1 cellular context compared by ENCODE assay signal in genomic region chr16:30874821-30875717, GRCh38.
TF ChIP-seq lines count a peak whose summit lies in the region.

No MANE protein-coding gene starts in this region.

TF ChIP-seq in HEK293, 187 proteins besides CTCF, POLR2A, EP300 and RAD21 (continued from another document and continues in another):
- TF ChIP-seq PRDM2 (tag by site-specific recombination; IDR thresholded peaks at IDR 0.05; ENCODE audit: borderline replicate concordance) (no peak; the same call in 1 of the 2 replicates), ZNF148 (tag by site-specific recombination; IDR thresholded peaks at IDR 0.05; ENCODE audit: borderline replicate concordance) (no peak; the same call in 1 of the 2 replicates), ZNF660 (tag by site-specific recombination; IDR thresholded peaks at IDR 0.05) (peak; percentile 94), ZNF121 (tag by site-specific recombination; IDR thresholded peaks at IDR 0.05) (peak; percentile 91; the same call in 1 of the 2 replicates), ZNF580 (tag by site-specific recombination; IDR thresholded peaks at IDR 0.05) (peak; percentile 95), ZNF341 (tag by site-specific recombination; IDR thresholded peaks at IDR 0.05; ENCODE audit: low read depth) (0 out of 2 replicates have a peak, but pooled peaks have one; percentile 23), ZNF677 (tag by site-specific recombination; IDR thresholded peaks at IDR 0.05) (no peak), KLF9 (tag by site-specific recombination; IDR thresholded peaks at IDR 0.05; ENCODE audit: low read depth) (peak; percentile 93), HOXA7 (CRISPR knock-in tag; IDR thresholded peaks at IDR 0.05; ENCODE audit: borderline replicate concordance) (no peak), ZNF510 (tag by site-specific recombination; IDR thresholded peaks at IDR 0.05; ENCODE audit: insufficient replicate concordance) (no peak), ZNF416 (tag by site-specific recombination; IDR thresholded peaks at IDR 0.05) (no peak), ZNF701 (tag by site-specific recombination; IDR thresholded peaks at IDR 0.05) (no peak), OVOL3 (tag by site-specific recombination; IDR thresholded peaks at IDR 0.05) (peak; percentile 75), ZNF114 (tag by site-specific recombination; IDR thresholded peaks at IDR 0.05) (no peak), ZNF830 (tag by site-specific recombination; IDR thresholded peaks at IDR 0.05; ENCODE audit: low read depth) (no peak), EGR2 (tag by site-specific recombination; IDR thresholded peaks at IDR 0.05; ENCODE audit: low read depth) (peak; percentile 66), ZNF239 (tag by site-specific recombination; IDR thresholded peaks at IDR 0.05) (peak; percentile 82; the same call in 1 of the 2 replicates), IKZF3 (tag by site-specific recombination; IDR thresholded peaks at IDR 0.05) (0 out of 2 replicates have a peak, but pooled peaks have one; percentile 36), ZNF596 (tag by site-specific recombination; IDR thresholded peaks at IDR 0.05) (no peak; the same call in 1 of the 2 replicates), ZNF274 (IDR thresholded peaks at IDR 0.05; ENCODE audit: low read length) (no peak), ZNF274 (tag by site-specific recombination; IDR thresholded peaks at IDR 0.05; ENCODE audit: borderline replicate concordance) (no peak), ZNF140 (tag by site-specific recombination; IDR thresholded peaks at IDR 0.05) (no peak), ZSCAN30 (tag by site-specific recombination; IDR thresholded peaks at IDR 0.05) (peak; percentile 89), ZNF292 (tag by site-specific recombination; IDR thresholded peaks at IDR 0.05; ENCODE audit: borderline replicate concordance, low read depth) (no peak), ZNF529 (tag by site-specific recombination; IDR thresholded peaks at IDR 0.05; ENCODE audit: insufficient replicate concordance) (no peak), ZNF658 (tag by site-specific recombination; IDR thresholded peaks at IDR 0.05) (no peak), ZSCAN18 (tag by site-specific recombination; IDR thresholded peaks at IDR 0.05) (no peak; the same call in none of the 2 replicates), ZNF623 (tag by site-specific recombination; IDR thresholded peaks at IDR 0.05) (peak; percentile 55), KLF10 (tag by site-specific recombination; IDR thresholded peaks at IDR 0.05) (peak; percentile 56), ZSCAN4 (tag by site-specific recombination; IDR thresholded peaks at IDR 0.05) (peak; percentile 70; the same call in 1 of the 2 replicates), ZNF626 (tag by site-specific recombination; IDR thresholded peaks at IDR 0.05) (no peak), ZNF707 (tag by site-specific recombination; IDR thresholded peaks at IDR 0.05) (no peak), ZBTB7A (tag by site-specific recombination; IDR thresholded peaks at IDR 0.05; ENCODE audit: low read depth) (peak; percentile 94), ZNF629 (tag by site-specific recombination; IDR thresholded peaks at IDR 0.05) (peak; percentile 90), ZFHX2 (tag by site-specific recombination; conservative IDR thresholded peaks at IDR 0.05) (peak; percentile 66), SP3 (tag by site-specific recombination; IDR thresholded peaks at IDR 0.05) (peak; percentile 82), KLF17 (tag by site-specific recombination; IDR thresholded peaks at IDR 0.05) (peak; percentile 91; the same call in 1 of the 2 replicates), TSHZ1 (tag by site-specific recombination; IDR thresholded peaks at IDR 0.05; ENCODE audit: borderline replicate concordance) (peak; percentile 55; the same call in 1 of the 2 replicates), ZNF404 (tag by site-specific recombination; IDR thresholded peaks at IDR 0.05) (no peak), ZBTB48 (tag by site-specific recombination; IDR thresholded peaks at IDR 0.05) (peak; percentile 83), ZNF214 (tag by site-specific recombination; IDR thresholded peaks at IDR 0.05; ENCODE audit: borderline replicate concordance) (no peak), ZEB2 (tag by site-specific recombination; IDR thresholded peaks at IDR 0.05) (peak; percentile 90), KLF16 (tag by site-specific recombination; IDR thresholded peaks at IDR 0.05) (peak; percentile 97), GLIS2 (tag by site-specific recombination; IDR thresholded peaks at IDR 0.05) (no peak), MYNN (tag by site-specific recombination; IDR thresholded peaks at IDR 0.05; ENCODE audit: borderline replicate concordance) (no peak), ZNF37A (tag by site-specific recombination; IDR thresholded peaks at IDR 0.05) (no peak), SP2 (tag by site-specific recombination; IDR thresholded peaks at IDR 0.05) (peak; percentile 78), ZNF513 (tag by site-specific recombination; IDR thresholded peaks at IDR 0.05) (peak; percentile 3; the same call in 1 of the 2 replicates)
